ENCODE assay signal across 2 cellular contexts in genomic region chr17:8212312-8213180, GRCh38.
A peak's percentile ranks its signal among the peaks of the same experiment; 100 is the strongest.
TF ChIP-seq lines count a peak whose summit lies in the region.

No MANE protein-coding gene starts in this region.

TF ChIP-seq in HEK293, 187 proteins besides CTCF, POLR2A, EP300 and RAD21 (continued from another document):
- TF ChIP-seq, protein P1, sequence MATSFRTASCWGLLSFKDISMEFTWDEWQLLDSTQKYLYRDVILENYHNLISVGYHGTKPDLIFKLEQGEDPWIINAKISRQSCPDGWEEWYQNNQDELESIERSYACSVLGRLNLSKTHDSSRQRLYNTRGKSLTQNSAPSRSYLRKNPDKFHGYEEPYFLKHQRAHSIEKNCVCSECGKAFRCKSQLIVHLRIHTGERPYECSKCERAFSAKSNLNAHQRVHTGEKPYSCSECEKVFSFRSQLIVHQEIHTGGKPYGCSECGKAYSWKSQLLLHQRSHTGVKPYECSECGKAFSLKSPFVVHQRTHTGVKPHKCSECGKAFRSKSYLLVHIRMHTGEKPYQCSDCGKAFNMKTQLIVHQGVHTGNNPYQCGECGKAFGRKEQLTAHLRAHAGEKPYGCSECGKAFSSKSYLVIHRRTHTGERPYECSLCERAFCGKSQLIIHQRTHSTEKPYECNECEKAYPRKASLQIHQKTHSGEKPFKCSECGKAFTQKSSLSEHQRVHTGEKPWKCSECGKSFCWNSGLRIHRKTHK (tag by site-specific recombination; IDR thresholded peaks at IDR 0.05) = no peak
- TF ChIP-seq ZNF341 (tag by site-specific recombination; IDR thresholded peaks at IDR 0.05; ENCODE audit: low read depth) (no peak), WT1 (tag by site-specific recombination; IDR thresholded peaks at IDR 0.05) (no peak), KLF7 (tag by site-specific recombination; IDR thresholded peaks at IDR 0.05; ENCODE audit: borderline replicate concordance) (no peak)

TF ChIP-seq in HepG2, 621 proteins besides CTCF, POLR2A, EP300 and RAD21 (continued from another document and continues in another):
- TF ChIP-seq REL (CRISPR knock-in tag; conservative IDR thresholded peaks at IDR 0.05) (no peak), LCORL (IDR thresholded peaks at IDR 0.05) (no peak), LCORL (CRISPR knock-in tag; IDR thresholded peaks at IDR 0.05) (peak; percentile 46), ZBTB7B (CRISPR knock-in tag; IDR thresholded peaks at IDR 0.05) (peak; percentile 56; the same call in 1 of the 2 replicates), MXD3 (CRISPR knock-in tag; IDR thresholded peaks at IDR 0.05) (no peak), ZNF451 (CRISPR knock-in tag; IDR thresholded peaks at IDR 0.05) (no peak), DBP (CRISPR knock-in tag; IDR thresholded peaks at IDR 0.05; ENCODE audit: not compliant biosample characterization) (no peak), ZUFSP (CRISPR knock-in tag; IDR thresholded peaks at IDR 0.05; ENCODE audit: borderline replicate concordance) (no peak), HES4 (CRISPR knock-in tag; IDR thresholded peaks at IDR 0.05; ENCODE audit: borderline replicate concordance) (no peak), MNT (IDR thresholded peaks at IDR 0.05) (no peak), ESRRA (CRISPR knock-in tag; IDR thresholded peaks at IDR 0.05; ENCODE audit: low read depth) (0 out of 2 replicates have a peak, but pooled peaks have one; percentile 49), SIX1 (CRISPR knock-in tag; IDR thresholded peaks at IDR 0.05; ENCODE audit: borderline replicate concordance) (0 out of 2 replicates have a peak, but pooled peaks have one; percentile 15), SNAPC2 (CRISPR knock-in tag; IDR thresholded peaks at IDR 0.05) (no peak), ZBTB4 (CRISPR knock-in tag; IDR thresholded peaks at IDR 0.05; ENCODE audit: borderline replicate concordance) (no peak; the same call in 1 of the 2 replicates), JUND (CRISPR knock-in tag; IDR thresholded peaks at IDR 0.05) (no peak), ZMAT5 (CRISPR knock-in tag; IDR thresholded peaks at IDR 0.05; ENCODE audit: borderline replicate concordance, low read depth) (no peak), ZMYM4 (CRISPR knock-in tag; IDR thresholded peaks at IDR 0.05) (peak; percentile 35; the same call in 1 of the 2 replicates), ZNF12 (CRISPR knock-in tag; IDR thresholded peaks at IDR 0.05) (peak; percentile 64)
- TF ChIP-seq, protein P2, sequence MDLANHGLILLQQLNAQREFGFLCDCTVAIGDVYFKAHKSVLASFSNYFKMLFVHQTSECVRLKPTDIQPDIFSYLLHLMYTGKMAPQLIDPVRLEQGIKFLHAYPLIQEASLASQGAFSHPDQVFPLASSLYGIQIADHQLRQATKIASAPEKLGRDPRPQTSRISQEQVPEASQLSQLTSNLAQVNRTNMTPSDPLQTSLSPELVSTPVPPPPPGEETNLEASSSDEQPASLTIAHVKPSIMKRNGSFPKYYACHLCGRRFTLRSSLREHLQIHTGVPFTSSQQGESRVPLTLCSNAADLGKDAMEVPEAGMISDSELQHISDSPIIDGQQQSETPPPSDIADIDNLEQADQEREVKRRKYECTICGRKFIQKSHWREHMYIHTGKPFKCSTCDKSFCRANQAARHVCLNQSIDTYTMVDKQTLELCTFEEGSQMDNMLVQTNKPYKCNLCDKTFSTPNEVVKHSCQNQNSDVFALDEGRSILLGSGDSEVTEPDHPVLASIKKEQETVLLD (CRISPR knock-in tag; IDR thresholded peaks at IDR 0.05; ENCODE audit: low read depth) = no peak
- TF ChIP-seq, protein P3, sequence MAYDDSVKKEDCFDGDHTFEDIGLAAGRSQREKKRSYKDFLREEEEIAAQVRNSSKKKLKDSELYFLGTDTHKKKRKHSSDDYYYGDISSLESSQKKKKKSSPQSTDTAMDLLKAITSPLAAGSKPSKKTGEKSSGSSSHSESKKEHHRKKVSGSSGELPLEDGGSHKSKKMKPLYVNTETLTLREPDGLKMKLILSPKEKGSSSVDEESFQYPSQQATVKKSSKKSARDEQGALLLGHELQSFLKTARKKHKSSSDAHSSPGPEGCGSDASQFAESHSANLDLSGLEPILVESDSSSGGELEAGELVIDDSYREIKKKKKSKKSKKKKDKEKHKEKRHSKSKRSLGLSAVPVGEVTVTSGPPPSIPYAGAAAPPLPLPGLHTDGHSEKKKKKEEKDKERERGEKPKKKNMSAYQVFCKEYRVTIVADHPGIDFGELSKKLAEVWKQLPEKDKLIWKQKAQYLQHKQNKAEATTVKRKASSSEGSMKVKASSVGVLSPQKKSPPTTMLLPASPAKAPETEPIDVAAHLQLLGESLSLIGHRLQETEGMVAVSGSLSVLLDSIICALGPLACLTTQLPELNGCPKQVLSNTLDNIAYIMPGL (CRISPR knock-in tag; IDR thresholded peaks at IDR 0.05; ENCODE audit: borderline replicate concordance in 1 of 2, low read depth in 1 of 2) = peak; percentile 71 to 79
- TF ChIP-seq, protein P4, sequence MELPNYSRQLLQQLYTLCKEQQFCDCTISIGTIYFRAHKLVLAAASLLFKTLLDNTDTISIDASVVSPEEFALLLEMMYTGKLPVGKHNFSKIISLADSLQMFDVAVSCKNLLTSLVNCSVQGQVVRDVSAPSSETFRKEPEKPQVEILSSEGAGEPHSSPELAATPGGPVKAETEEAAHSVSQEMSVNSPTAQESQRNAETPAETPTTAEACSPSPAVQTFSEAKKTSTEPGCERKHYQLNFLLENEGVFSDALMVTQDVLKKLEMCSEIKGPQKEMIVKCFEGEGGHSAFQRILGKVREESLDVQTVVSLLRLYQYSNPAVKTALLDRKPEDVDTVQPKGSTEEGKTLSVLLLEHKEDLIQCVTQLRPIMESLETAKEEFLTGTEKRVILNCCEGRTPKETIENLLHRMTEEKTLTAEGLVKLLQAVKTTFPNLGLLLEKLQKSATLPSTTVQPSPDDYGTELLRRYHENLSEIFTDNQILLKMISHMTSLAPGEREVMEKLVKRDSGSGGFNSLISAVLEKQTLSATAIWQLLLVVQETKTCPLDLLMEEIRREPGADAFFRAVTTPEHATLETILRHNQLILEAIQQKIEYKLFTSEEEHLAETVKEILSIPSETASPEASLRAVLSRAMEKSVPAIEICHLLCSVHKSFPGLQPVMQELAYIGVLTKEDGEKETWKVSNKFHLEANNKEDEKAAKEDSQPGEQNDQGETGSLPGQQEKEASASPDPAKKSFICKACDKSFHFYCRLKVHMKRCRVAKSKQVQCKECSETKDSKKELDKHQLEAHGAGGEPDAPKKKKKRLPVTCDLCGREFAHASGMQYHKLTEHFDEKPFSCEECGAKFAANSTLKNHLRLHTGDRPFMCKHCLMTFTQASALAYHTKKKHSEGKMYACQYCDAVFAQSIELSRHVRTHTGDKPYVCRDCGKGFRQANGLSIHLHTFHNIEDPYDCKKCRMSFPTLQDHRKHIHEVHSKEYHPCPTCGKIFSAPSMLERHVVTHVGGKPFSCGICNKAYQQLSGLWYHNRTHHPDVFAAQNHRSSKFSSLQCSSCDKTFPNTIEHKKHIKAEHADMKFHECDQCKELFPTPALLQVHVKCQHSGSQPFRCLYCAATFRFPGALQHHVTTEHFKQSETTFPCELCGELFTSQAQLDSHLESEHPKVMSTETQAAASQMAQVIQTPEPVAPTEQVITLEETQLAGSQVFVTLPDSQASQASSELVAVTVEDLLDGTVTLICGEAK (IDR thresholded peaks at IDR 0.05) = peak; percentile 44; the same call in 1 of the 2 replicates
- TF ChIP-seq, protein P4 (CRISPR knock-in tag; IDR thresholded peaks at IDR 0.05) = peak; percentile 97
